8 cellular contexts compared by ENCODE assay signal in the genomic region with DNA sequence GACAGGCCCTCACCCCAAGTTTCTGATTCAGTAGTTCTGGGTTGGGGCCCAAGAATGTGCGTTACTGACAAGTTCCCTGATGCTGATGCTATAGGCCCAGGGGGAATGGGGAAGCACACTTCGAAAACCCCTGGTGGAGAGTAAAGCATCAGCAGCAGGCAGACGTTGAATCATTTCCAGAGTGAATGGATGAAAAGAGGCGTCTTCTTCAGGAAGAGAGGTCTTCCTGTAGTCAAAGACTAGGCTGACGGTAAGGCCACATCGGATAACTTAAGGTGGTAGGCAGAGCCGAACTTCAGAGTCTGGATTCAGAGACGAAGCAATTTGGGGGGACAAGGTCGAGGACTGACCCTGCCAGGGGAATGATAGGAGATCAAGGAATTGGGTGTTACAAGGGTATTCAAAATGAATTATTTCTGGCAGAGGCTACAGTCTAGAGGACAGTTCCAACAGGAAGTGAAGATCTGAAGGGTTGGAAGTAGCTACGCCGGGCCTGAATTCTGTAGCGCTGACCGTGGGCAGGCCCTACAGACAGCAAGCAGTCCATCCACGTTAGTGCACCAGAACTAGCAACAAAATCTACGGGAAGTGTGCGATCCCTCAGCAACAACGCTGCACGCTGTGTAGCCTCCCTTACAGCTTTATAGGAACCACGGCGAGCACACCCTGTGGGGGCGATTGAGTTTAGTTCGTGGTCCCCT. TPM values are rescaled to one million over a fixed set of nuclear protein-coding genes. Genes with fewer than 3 reads are reported as not detected.
DNase-seq lines count a peak whose midpoint lies in the region; ATAC-seq, FAIRE-seq and TF ChIP-seq lines count a peak whose summit lies in the region.

No MANE protein-coding gene starts in this region.

- H3K18ac ChIP-seq in H1 (ENCODE audit: extremely low read depth, low read length) = peak overlapping the region; percentile 9; the same call in 1 of the 2 replicates

- 50% methylated on average over 22 of the region's 22 CpGs; no CpG with 5 or more reads in 1 of the 2 experiments for WGBS in H1 (ENCODE audit: extremely low coverage in 1 of 2, insufficient coverage in 1 of 2, insufficient read length in 1 of 2, insufficient replicate concordance in 2 of 2, low coverage in 1 of 2, low lambda C conversion rate in 2 of 2, missing lambda C conversion rate in 1 of 2), 2 experiments
- WGBS in tibial nerve, 2 donors = 9% methylated on average over 22 of the region's 22 CpGs

- H2AFZ ChIP-seq in H1 (ENCODE audit: low read length) = peak overlapping the region; percentile 97

- H3K36me3 Mint-ChIP-seq in IgD-negative memory B cell (peaks cover 3% of the 10 kb centered on the region), activated B cell treated with CpG ODN at 0.5 μM for 24 hours (ENCODE audit: low read depth) (peaks cover 33% of the 10 kb centered on the region)

- H3K79me1 ChIP-seq in H1 (ENCODE audit: low read depth, low read length) = peaks cover 7% of the 10 kb centered on the region

- H3K27ac ChIP-seq in C4-2B (peak overlapping the region; percentile 83), H1 (ENCODE audit: low read depth, low read length) (peak overlapping the region; percentile 72; the same call in 1 of the 2 replicates), mucosa of rectum (ENCODE audit: low read depth in 2 of 2, low read length in 2 of 2) (peak overlapping the region in 1 of 2 donors; percentile 69), tibial nerve (peak overlapping the region in 3 of 4 donors; percentile 68 to 92 (median 89))

- H3K4me2 ChIP-seq in H1 (ENCODE audit: insufficient read depth in 1 of 2, low read depth in 2 of 2, low read length in 2 of 2) = peak overlapping the region; percentile 95 to 100

- peaks cover 21 to 30% (median 23%) of the 10 kb centered on the region in 3 donors for H3K4me1 Mint-ChIP-seq in IgD-negative memory B cell
- peaks cover 32% of the 10 kb centered on the region for H3K4me1 Mint-ChIP-seq in activated B cell treated with CpG ODN at 0.5 μM for 24 hours

- H3K23ac ChIP-seq in H1 (ENCODE audit: insufficient read length) = no peak overlapping the region

- H3K27ac Mint-ChIP-seq in IgD-negative memory B cell = peak overlapping the region; percentile 87 to 94 (median 93)
- H3K27ac Mint-ChIP-seq in activated B cell treated with CpG ODN at 0.5 μM for 24 hours = peak overlapping the region; percentile 91

- CTCF ChIA-PET in activated B cell treated with CpG ODN at 0.5 μM for 24 hours (lab: Charles Lee) = no interaction called here
- CTCF ChIA-PET in H1 (lab: Charles Lee; ENCODE audit: partially characterized antibody) = interaction anchor here (0.7 to 1.4 kb wide), 4 partner anchors 34 to 225 kb away, joined by 3 to 5 read pairs (median 3); no protein-coding TSS in a partner anchor

- intact Hi-C loops in activated B cell treated with CpG ODN at 0.5 μM for 24 hours (cut with micrococcal nuclease) = loop anchor here (5.0 to 10.0 kb wide), 2 partner anchors 58 to 320 kb away; partner anchors contain the start of genes HYOU1 and MCAM

- H2AK5ac ChIP-seq in H1 (ENCODE audit: low read depth, low read length) = peak overlapping the region; percentile 76

- H3K9me3 Mint-ChIP-seq in IgD-negative memory B cell = no peaks in the 10 kb centered on the region
- H3K9me3 Mint-ChIP-seq in activated B cell treated with CpG ODN at 0.5 μM for 24 hours = no peaks in the 10 kb centered on the region

- H3K4me1 ChIP-seq in H1 (replicated peaks in 1 of 4; ENCODE audit: control insufficient read depth in 3 of 4, insufficient read depth in 4 of 4, low read length in 3 of 4) (peaks cover 0 to 6% (median under 1%) of the 10 kb centered on the region in 4 experiments; a peak in 2 of 7 replicates), mucosa of rectum (ENCODE audit: control insufficient read depth in 2 of 2, insufficient read depth in 2 of 2, low read length in 2 of 2) (peaks cover 17 to 18% of the 10 kb centered on the region in 2 donors), tibial nerve (peaks cover 0 to 34% (median 20%) of the 10 kb centered on the region in 4 donors)

- peak overlapping the region; percentile 84 to 97 (median 90) for H3K4me3 ChIP-seq in H1 (ENCODE audit: extremely low read depth in 1 of 4, insufficient read depth in 2 of 4, low read depth in 3 of 4, low read length in 4 of 4)
- peak overlapping the region; percentile 68 to 100 for H3K4me3 ChIP-seq in mucosa of rectum (ENCODE audit: low read length in 2 of 2)
- peak overlapping the region; percentile 83 to 96 (median 92) for H3K4me3 ChIP-seq in tibial nerve

- TF ChIP-seq EP300 in H1 (IDR thresholded peaks at IDR 0.05; ENCODE audit: borderline replicate concordance in 1 of 2, low read depth in 2 of 2, low read length in 2 of 2) (no peak), tibial nerve (IDR thresholded peaks at IDR 0.05) (no peak)

- TF ChIP-seq CTCF in C4-2B (conservative IDR thresholded peaks at IDR 0.05) (no peak), activated B cell treated with CpG ODN at 0.5 μM for 24 hours (IDR thresholded peaks at IDR 0.05) (no peak), H1 (IDR thresholded peaks at IDR 0.05; ENCODE audit: control extremely low read depth in 1 of 3, insufficient read depth in 1 of 3, low read depth in 1 of 3, low read length in 3 of 3) (peak in 2 of 3 experiments; percentile 12 to 55; a peak in 1 of 4 replicates), tibial nerve (IDR thresholded peaks at IDR 0.05) (no peak)

- H3K14ac ChIP-seq in H1 (ENCODE audit: insufficient read length) = peak overlapping the region; percentile 51

- peak overlapping the region; percentile 95 to 98 (median 96) for H3K4me3 Mint-ChIP-seq in IgD-negative memory B cell
- peak overlapping the region; percentile 95 for H3K4me3 Mint-ChIP-seq in activated B cell treated with CpG ODN at 0.5 μM for 24 hours

- no peak for FAIRE-seq in H1 (lab: Jason Lieb, UNC)

- POLR2A ChIA-PET in activated B cell treated with CpG ODN at 0.5 μM for 24 hours (lab: Charles Lee) (interaction anchor here (0.5 to 2.6 kb wide), 18 partner anchors 8 to 427 kb away, joined by 3 to 33 read pairs (median 4); partner anchors contain the start of genes C2CD2L, DDX6, HINFP and HMBS), H1 (lab: Charles Lee; ENCODE audit: partially characterized antibody) (interaction anchor here (0.7 to 15.2 kb wide), 18 partner anchors 12 to 343 kb away, joined by 3 to 264 read pairs (median 3); partner anchors contain the start of genes HMBS, RPS25, SLC37A4 and TRAPPC4)

- H3K27me3 Mint-ChIP-seq in IgD-negative memory B cell = no peaks in the 10 kb centered on the region
- H3K27me3 Mint-ChIP-seq in activated B cell treated with CpG ODN at 0.5 μM for 24 hours = no peaks in the 10 kb centered on the region

- TF ChIP-seq POLR2A in H1 (IDR thresholded peaks at IDR 0.05; ENCODE audit: control extremely low read depth in 1 of 2, low read depth in 2 of 2, low read length in 2 of 2) (no peak), tibial nerve (IDR thresholded peaks at IDR 0.05) (no peak)

- H4K5ac ChIP-seq in H1 (ENCODE audit: insufficient read length, low read depth, low read length) = peak overlapping the region; percentile 15

- no peak overlapping the region for H4K8ac ChIP-seq in H1 (ENCODE audit: extremely low read depth, insufficient read depth, low read length)

- H3K9me3 ChIP-seq in H1 (ENCODE audit: insufficient read depth in 2 of 2, low read depth in 1 of 2, low read length in 1 of 2) = no peaks in the 10 kb centered on the region; a peak in 1 of 4 replicates
- H3K9me3 ChIP-seq in mucosa of rectum (ENCODE audit: control insufficient read depth in 2 of 2, low read length in 2 of 2) = no peaks in the 10 kb centered on the region
- no peaks in the 10 kb centered on the region for H3K9me3 ChIP-seq in tibial nerve

- H3K27me3 ChIP-seq in H1 (replicated peaks in 1 of 4; ENCODE audit: control insufficient read depth in 3 of 4, extremely low read depth in 1 of 4, insufficient read depth in 3 of 4, low read length in 3 of 4) (no peaks in the 10 kb centered on the region), mucosa of rectum (ENCODE audit: control insufficient read depth in 2 of 2, insufficient read depth in 2 of 2, low read length in 2 of 2) (no peaks in the 10 kb centered on the region), tibial nerve (no peaks in the 10 kb centered on the region)

- peak overlapping the region; percentile 80; the same call in 1 of the 2 replicates for H2BK5ac ChIP-seq in H1 (ENCODE audit: low read depth, low read length)

- DNase-seq in activated B cell treated with CpG ODN at 0.5 μM for 24 hours (no peak), H1 (ENCODE audit: low read depth in 1 of 2, low spot score in 2 of 2) (no peak), tibial nerve (ENCODE audit: low spot score in 2 of 2) (no peak), GOT3 (lab: John Stamatoyannopoulos, UW) (no peak)

- no peak overlapping the region for H2BK15ac ChIP-seq in H1 (ENCODE audit: low read length)

- H3K79me2 ChIP-seq in H1 (ENCODE audit: control insufficient read depth in 1 of 2, insufficient read depth in 2 of 2, low read length in 2 of 2) = peaks cover 0 to 41% of the 10 kb centered on the region in 2 experiments; a peak in 3 of 4 replicates

- H2BK120ac ChIP-seq in H1 (replicated peaks; ENCODE audit: low read depth, low read length) = no peak overlapping the region

- H3K56ac ChIP-seq in H1 (replicated peaks; ENCODE audit: insufficient read length, low read depth, low read length) = no peak overlapping the region

- H3K9ac ChIP-seq in H1 (replicated peaks in 1 of 4; ENCODE audit: extremely low read depth in 1 of 4, low read depth in 3 of 4, low read length in 3 of 4) (peak overlapping the region; percentile 10 to 93 (median 66)), mucosa of rectum (ENCODE audit: low read depth in 1 of 2, low read length in 2 of 2) (peak overlapping the region; percentile 72 to 89)

- peak overlapping the region; percentile 27 for H4K91ac ChIP-seq in H1 (replicated peaks; ENCODE audit: insufficient read length, low read length)

- peaks cover 3 to 26% (median 16%) of the 10 kb centered on the region in 4 experiments; a peak in 7 of 8 replicates for H3K36me3 ChIP-seq in H1 (ENCODE audit: control insufficient read depth in 2 of 4, insufficient read depth in 4 of 4, low read length in 3 of 4)
- peaks cover 0 to 7% of the 10 kb centered on the region in 2 donors for H3K36me3 ChIP-seq in mucosa of rectum (ENCODE audit: control insufficient read depth in 2 of 2, insufficient read depth in 2 of 2, low read length in 2 of 2)
- peaks cover 0 to 31% (median 6%) of the 10 kb centered on the region in 3 donors for H3K36me3 ChIP-seq in tibial nerve

- TF ChIP-seq RAD21 in H1 (IDR thresholded peaks at IDR 0.05 in 1 of 2, conservative IDR thresholded peaks at IDR 0.05 in 1 of 2; ENCODE audit: low read depth in 2 of 2, low read length in 2 of 2) = peak in 1 of 2 experiments; percentile 21; a peak in 1 of 4 replicates

- H2BK20ac ChIP-seq in H1 (ENCODE audit: low read length) = no peak overlapping the region

- no peaks in the 10 kb centered on the region for H4K20me1 ChIP-seq in H1 (replicated peaks in 1 of 2; ENCODE audit: control insufficient read depth in 1 of 2, insufficient read depth in 2 of 2, low read length in 2 of 2)

- peak overlapping the region; percentile 33; the same call in 1 of the 2 replicates for H2BK12ac ChIP-seq in H1 (ENCODE audit: low read depth, low read length)

- H3K4ac ChIP-seq in H1 (replicated peaks; ENCODE audit: insufficient read length, low read depth, low read length) = peak overlapping the region; percentile 11

- ATAC-seq in GM19372 (IDR thresholded peaks at IDR 0.05; ENCODE audit: low read depth, unreplicated experiment) (peak; percentile 23), activated B cell treated with CpG ODN at 0.5 μM for 24 hours (ENCODE audit: low read depth) (peak; percentile 14)

- peaks cover 12% of the 10 kb centered on the region for H3K23me2 ChIP-seq in H1 (ENCODE audit: low read depth, low read length)

RNA-seq across cellular contexts. Expression of gene CENATAC, which starts 0.9 kb away (rescaled TPM):
- polyA plus RNA-seq in IgD-negative memory B cell = 11.2 TPM
- total RNA-seq in activated B cell treated with CpG ODN at 0.5 μM for 24 hours = 66.4 and 85.7 TPM in 2 replicates
- 33.1 and 36.4 TPM in 2 replicates for total RNA-seq in H1 (2021; fragmentation: NEBNext Ultra II Directional; extraction: Animal tissue kit (Norgen Biotek cat#: 25700))
- 20.1 and 22.7 TPM in 2 replicates for polyA plus RNA-seq in H1 (2011; rRNA removed)
- 27.0 TPM for polyA plus RNA-seq in H1 (2011; cell fraction: cytosol; rRNA removed)
- polyA plus RNA-seq in H1 (2011; cell fraction: nucleus; rRNA removed) = 33.9 TPM
- polyA plus RNA-seq in H1 (2012, experiment 1 of 2) = 31.1 to 37.2 TPM (median 35.4 TPM) in 4 replicates
- 15.7 TPM for polyA plus RNA-seq in H1 (2012, experiment 2 of 2)
- 41.8 TPM for polyA plus RNA-seq in H1 (2013, experiment 1 of 2)
- polyA plus RNA-seq in H1 (2013, experiment 2 of 2) = 33.2 TPM
- polyA minus RNA-seq in H1 (2011; rRNA and poly(A)+ RNA removed) = 29.4 and 32.4 TPM in 2 replicates
- polyA minus RNA-seq in H1 (2011; cell fraction: cytosol; rRNA and poly(A)+ RNA removed) = 18.3 TPM
- 50.4 TPM for polyA minus RNA-seq in H1 (2011; cell fraction: nucleus; rRNA and poly(A)+ RNA removed)
- total RNA-seq in tibial nerve = 100 to 1,000 TPM in 1 of 4 donors, 10 to 100 TPM in 3; 77.3 to 158 (median 88.0) TPM

RNA-seq across cellular contexts. Expression of gene RPS25, which starts 21.1 kb away (rescaled TPM):
- polyA plus RNA-seq in IgD-negative memory B cell (4,856 TPM), H1 (2011; rRNA removed) (949 and 1,643 TPM in 2 replicates)
- total RNA-seq in activated B cell treated with CpG ODN at 0.5 μM for 24 hours (2,191 and 2,534 TPM in 2 replicates), tibial nerve (1,000 to 10,000 TPM; 1,034 to 1,871 (median 1,524) TPM)
- 1,525 and 1,551 TPM in 2 replicates for total RNA-seq in H1 (2021; fragmentation: NEBNext Ultra II Directional; extraction: Animal tissue kit (Norgen Biotek cat#: 25700))
- 2,605 TPM for polyA plus RNA-seq in H1 (2011; cell fraction: cytosol; rRNA removed)
- polyA plus RNA-seq in H1 (2011; cell fraction: nucleus; rRNA removed) = 229 TPM
- 1,158 to 2,090 TPM (median 1,347 TPM) in 4 replicates for polyA plus RNA-seq in H1 (2012, experiment 1 of 2)
- polyA plus RNA-seq in H1 (2012, experiment 2 of 2) = 3,124 TPM
- 3,101 TPM for polyA plus RNA-seq in H1 (2013, experiment 1 of 2)
- 3,045 TPM for polyA plus RNA-seq in H1 (2013, experiment 2 of 2)
- 94.4 and 132 TPM in 2 replicates for polyA minus RNA-seq in H1 (2011; rRNA and poly(A)+ RNA removed)
- 544 TPM for polyA minus RNA-seq in H1 (2011; cell fraction: cytosol; rRNA and poly(A)+ RNA removed)
- polyA minus RNA-seq in H1 (2011; cell fraction: nucleus; rRNA and poly(A)+ RNA removed) = 151 TPM

RNA-seq across cellular contexts. Expression of gene TRAPPC4, which starts 21.5 kb away (rescaled TPM):
- polyA plus RNA-seq in IgD-negative memory B cell = 81.5 TPM
- total RNA-seq in activated B cell treated with CpG ODN at 0.5 μM for 24 hours = 56.8 and 60.1 TPM in 2 replicates
- 88.6 and 94.3 TPM in 2 replicates for total RNA-seq in H1 (2021; fragmentation: NEBNext Ultra II Directional; extraction: Animal tissue kit (Norgen Biotek cat#: 25700))
- 223 and 240 TPM in 2 replicates for polyA plus RNA-seq in H1 (2011; rRNA removed)
- polyA plus RNA-seq in H1 (2011; cell fraction: cytosol; rRNA removed) = 245 TPM
- polyA plus RNA-seq in H1 (2011; cell fraction: nucleus; rRNA removed) = 104 TPM
- polyA plus RNA-seq in H1 (2012, experiment 1 of 2) = 108 to 134 TPM (median 120 TPM) in 4 replicates
- 19.3 TPM for polyA plus RNA-seq in H1 (2012, experiment 2 of 2)
- 86.2 TPM for polyA plus RNA-seq in H1 (2013, experiment 1 of 2)
- polyA plus RNA-seq in H1 (2013, experiment 2 of 2) = 95.7 TPM
- 100 and 133 TPM in 2 replicates for polyA minus RNA-seq in H1 (2011; rRNA and poly(A)+ RNA removed)
- polyA minus RNA-seq in H1 (2011; cell fraction: cytosol; rRNA and poly(A)+ RNA removed) = 26.9 TPM
- polyA minus RNA-seq in H1 (2011; cell fraction: nucleus; rRNA and poly(A)+ RNA removed) = 47.6 TPM
- total RNA-seq in tibial nerve = 10 to 100 TPM; 64.7 to 92.0 (median 81.8) TPM

RNA-seq across cellular contexts. Expression of gene FOXR1, which starts 25.5 kb away (rescaled TPM):
- not detected for polyA plus RNA-seq in IgD-negative memory B cell
- not detected in 2 replicates for total RNA-seq in activated B cell treated with CpG ODN at 0.5 μM for 24 hours
- not detected in 2 replicates for total RNA-seq in H1 (2021; fragmentation: NEBNext Ultra II Directional; extraction: Animal tissue kit (Norgen Biotek cat#: 25700))
- not detected in 2 replicates for polyA plus RNA-seq in H1 (2011; rRNA removed)
- not detected for polyA plus RNA-seq in H1 (2011; cell fraction: cytosol; rRNA removed)
- polyA plus RNA-seq in H1 (2011; cell fraction: nucleus; rRNA removed) = not detected
- not detected in 4 replicates for polyA plus RNA-seq in H1 (2012, experiment 1 of 2)
- polyA plus RNA-seq in H1 (2012, experiment 2 of 2) = not detected
- not detected for polyA plus RNA-seq in H1 (2013, experiment 1 of 2)
- polyA plus RNA-seq in H1 (2013, experiment 2 of 2) = not detected
- polyA minus RNA-seq in H1 (2011; rRNA and poly(A)+ RNA removed) = not detected in 2 replicates
- polyA minus RNA-seq in H1 (2011; cell fraction: cytosol; rRNA and poly(A)+ RNA removed) = not detected
- not detected for polyA minus RNA-seq in H1 (2011; cell fraction: nucleus; rRNA and poly(A)+ RNA removed)
- total RNA-seq in tibial nerve = not detected

RNA-seq across cellular contexts. Expression of gene SLC37A4, which starts 33.6 kb away (rescaled TPM):
- polyA plus RNA-seq in IgD-negative memory B cell (10.9 TPM), H1 (2011; rRNA removed) (91.9 and 101 TPM in 2 replicates)
- total RNA-seq in activated B cell treated with CpG ODN at 0.5 μM for 24 hours (12.0 and 12.1 TPM in 2 replicates), tibial nerve (10 to 100 TPM; 24.6 to 32.2 (median 29.2) TPM)
- total RNA-seq in H1 (2021; fragmentation: NEBNext Ultra II Directional; extraction: Animal tissue kit (Norgen Biotek cat#: 25700)) = 29.0 and 35.1 TPM in 2 replicates
- 79.2 TPM for polyA plus RNA-seq in H1 (2011; cell fraction: cytosol; rRNA removed)
- polyA plus RNA-seq in H1 (2011; cell fraction: nucleus; rRNA removed) = 241 TPM
- 35.6 to 53.5 TPM (median 49.8 TPM) in 4 replicates for polyA plus RNA-seq in H1 (2012, experiment 1 of 2)
- polyA plus RNA-seq in H1 (2012, experiment 2 of 2) = 53.6 TPM
- polyA plus RNA-seq in H1 (2013, experiment 1 of 2) = 44.1 TPM
- 43.1 TPM for polyA plus RNA-seq in H1 (2013, experiment 2 of 2)
- polyA minus RNA-seq in H1 (2011; rRNA and poly(A)+ RNA removed) = 60.9 and 63.3 TPM in 2 replicates
- 23.0 TPM for polyA minus RNA-seq in H1 (2011; cell fraction: cytosol; rRNA and poly(A)+ RNA removed)
- 45.7 TPM for polyA minus RNA-seq in H1 (2011; cell fraction: nucleus; rRNA and poly(A)+ RNA removed)

Comparison
In these comparisons a context has a peak if more than half of its experiments do, and no peak if none do; other contexts are left out.
1. CTCF ChIP-seq: peak in H1 (2 of 3); none in C4-2B (single experiment), activated B cell treated with CpG ODN at 0.5 μM for 24 hours (single experiment) and tibial nerve (0 of 5).
2. Peak in every context shown above with its lines, with median percentiles within 50 percentile points of each other: H3K4me3 ChIP-seq.